22 cellular contexts compared by ENCODE assay signal in the genomic region with DNA sequence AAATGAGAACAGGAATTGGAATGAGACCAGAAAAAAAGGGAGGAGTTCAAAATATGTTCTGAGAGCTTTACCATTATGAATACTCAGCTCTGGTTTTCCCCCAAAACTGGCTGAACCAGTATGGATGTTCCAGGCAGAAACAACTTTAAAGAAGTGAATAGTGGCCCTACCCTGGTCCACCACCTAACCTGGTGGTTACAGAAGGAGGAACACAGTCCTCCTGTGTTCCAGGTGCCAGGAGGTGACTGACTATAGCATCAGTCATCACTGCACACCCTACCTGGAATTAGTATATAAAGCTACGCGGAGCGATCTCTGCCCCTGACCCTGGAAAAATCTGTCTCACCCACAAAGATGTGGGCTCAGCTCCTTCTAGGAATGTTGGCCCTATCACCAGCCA. TPM values are rescaled to one million over a fixed set of nuclear protein-coding genes. Genes with fewer than 3 reads are reported as not detected.
A peak's percentile ranks its signal among the peaks of the same experiment; 100 is the strongest.
DNase-seq lines count a peak whose midpoint lies in the region; ATAC-seq and TF ChIP-seq lines count a peak whose summit lies in the region.
"Had no signal": no experiment of that assay in that cellular context is flagged by ENCODE, and none has a peak within 500 bp of the region (broad histone marks: within the 10 kb centered on the region; RNA-seq: fewer than 3 reads in every experiment).

A gene (plus strand): TSS at position 324 of the 400 bp plus-strand sequence. CDS start 31 bp downstream, at position 355.

- no peaks in the 10 kb centered on the region for H3K27me3 ChIP-seq in iPS-20b (ENCODE audit: insufficient read depth, low read length)
- no peaks in the 10 kb centered on the region for H3K27me3 ChIP-seq in smooth muscle cell (ENCODE audit: low read depth)
- H3K27me3 ChIP-seq: cardiac muscle cell had no signal

- ATAC-seq in HG03520 (IDR thresholded peaks at IDR 0.05; ENCODE audit: unreplicated experiment) (no peak), HG03432 (IDR thresholded peaks at IDR 0.05; ENCODE audit: unreplicated experiment) (no peak)
- ATAC-seq: left ventricle myocardium superior, right cardiac atrium had no signal

- peak; percentile 59 for DNase-seq in LoVo (ENCODE audit: low spot score)
- DNase-seq in smooth muscle cell (lab: John Stamatoyannopoulos, UW; ENCODE audit: unreplicated experiment): no peak
- no peak for DNase-seq in DMS114 treated with DMSO at 0.1 percent for 48 hours (lab: John Stamatoyannopoulos, UW; ENCODE audit: unreplicated experiment)
- no peak for DNase-seq in RPMI8226
- DNase-seq: activated effector memory CD4-positive, alpha-beta T cell treated with anti-CD3 and anti-CD28 coated beads, Interleukin-2, amount 50 U/mL, for 16 hours; left ventricle myocardium superior; NCI-H187 treated with DMSO at 0.1 percent for 48 hours; NCI-H446; occipital lobe; right cardiac atrium; stimulated activated CD4-positive, alpha-beta T cell treated with anti-CD3 and anti-CD28 coated beads, Interleukin-15, amount 100 ng/mL, for 24 hours; substantia nigra; WERI-Rb-1 had no signal

- H3K9me3 ChIP-seq in iPS-20b (ENCODE audit: insufficient read depth, low read depth, low read length) (peaks cover 4% of the 10 kb centered on the region; the same call in 1 of the 2 replicates), smooth muscle cell (replicated peaks; ENCODE audit: low read depth) (no peaks in the 10 kb centered on the region)

- H3K27ac Mint-ChIP-seq in brain: peak within 1 kb of the TSS; percentile 24 to 95 (median 82)

- H4K20me1 ChIP-seq in smooth muscle cell (ENCODE audit: low read depth): no peaks in the 10 kb centered on the region

- no peak for TF ChIP-seq CTCF in brain (conservative IDR thresholded peaks at IDR 0.05)
- no peak for TF ChIP-seq CTCF in smooth muscle cell (IDR thresholded peaks at IDR 0.05; ENCODE audit: borderline replicate concordance, insufficient read depth, poor library complexity, severe bottlenecking)

- H3K4me3 ChIP-seq in iPS-20b (ENCODE audit: low read length) (no peak within 1 kb of the TSS), smooth muscle cell (no peak within 1 kb of the TSS)
- H3K4me3 ChIP-seq: cardiac muscle cell, SK-N-MC had no signal

- H2AFZ ChIP-seq in smooth muscle cell (ENCODE audit: low read depth): peak within 1 kb of the TSS; percentile 10

- H3K36me3 Mint-ChIP-seq in brain: peaks cover 4% of the 10 kb centered on the region

- H3K4me1 ChIP-seq in iPS-20b (ENCODE audit: insufficient read depth, low read length): peaks cover 20% of the 10 kb centered on the region; the same call in 1 of the 2 replicates
- peaks cover 6% of the 10 kb centered on the region for H3K4me1 ChIP-seq in smooth muscle cell (ENCODE audit: low read depth)

- H3K27ac ChIP-seq in iPS-20b (ENCODE audit: low read length) (no peak within 1 kb of the TSS), smooth muscle cell (ENCODE audit: low read depth) (peak within 1 kb of the TSS; percentile 62)
- H3K27ac ChIP-seq: C4-2B, cardiac muscle cell, KMS-11, SK-N-MC, WERI-Rb-1 had no signal

- H3K36me3 ChIP-seq in iPS-20b (ENCODE audit: insufficient read depth, low read depth, low read length) (no peaks in the 10 kb centered on the region), smooth muscle cell (ENCODE audit: low read depth) (no peaks in the 10 kb centered on the region)
- H3K36me3 ChIP-seq: cardiac muscle cell, WERI-Rb-1 had no signal

- peaks cover 3 to 18% (median 14%) of the 10 kb centered on the region in 5 experiments for H3K9me3 Mint-ChIP-seq in brain

- H3K9ac ChIP-seq in iPS-20b (ENCODE audit: low read depth, low read length) (peak within 1 kb of the TSS; percentile 43; the same call in 1 of the 2 replicates), smooth muscle cell (ENCODE audit: low read depth) (no peak within 1 kb of the TSS)
- H3K9ac ChIP-seq: KMS-11 had no signal

- H3K4me3 Mint-ChIP-seq in brain: peak within 1 kb of the TSS; percentile 22 to 81 (median 55)

- no peaks in the 10 kb centered on the region for H3K79me2 ChIP-seq in smooth muscle cell (ENCODE audit: low read depth)

- no peaks in the 10 kb centered on the region for H3F3A ChIP-seq in smooth muscle cell (ENCODE audit: low read depth)

- peak within 1 kb of the TSS; percentile 64 for H3K4me2 ChIP-seq in smooth muscle cell
- H3K4me2 ChIP-seq: KMS-11 had no signal

- peaks cover 6% of the 10 kb centered on the region for H3K27me3 Mint-ChIP-seq in brain

- 88% methylated on average over 3 of the region's 3 CpGs for WGBS in smooth muscle cell (ENCODE audit: low lambda C conversion rate)

- H3K4me1 Mint-ChIP-seq in brain: peaks cover 17% of the 10 kb centered on the region

RNA-seq across cellular contexts. Expression of the gene that starts here (rescaled TPM):
- 1.3 TPM for polyA plus RNA-seq in brain (ENCODE audit: insufficient read depth, low read depth, low replicate concordance)
- total RNA-seq in smooth muscle cell: 10.0 and 12.5 TPM in 2 replicates
- 1.5 and 2.4 TPM in 2 replicates for polyA plus RNA-seq in smooth muscle cell
- total RNA-seq: cardiac muscle cell; left ventricle myocardium superior; T-helper 2 cell treated with Interferon-gamma antibody and Interleukin-4, amounts not matched to agents 100 ng/mL and 5 ng/mL, for 36 hours had no signal
- polyA plus RNA-seq: cardiac muscle cell had no signal
